Comparison of ENCODE assay signal across 1 cellular context in genomic region chr1:207763091-207763490, GRCh38.
TF ChIP-seq lines count a peak whose summit lies in the region.

No MANE protein-coding gene starts in this region.

TF ChIP-seq in WTC11, 78 proteins besides CTCF, POLR2A, EP300 and RAD21 (continued from another document):
- no peak for TF ChIP-seq AFF4 (CRISPR knock-in tag; IDR thresholded peaks at IDR 0.05; ENCODE audit: borderline replicate concordance)
- no peak for TF ChIP-seq JAZF1 (CRISPR knock-in tag; IDR thresholded peaks at IDR 0.05)
- TF ChIP-seq ERG (CRISPR knock-in tag; IDR thresholded peaks at IDR 0.05), result no peak
